In genomic region chrX:110450050-110450449, GRCh38 we compare ENCODE assay signal across 8 cellular contexts.
A peak's percentile ranks its signal among the peaks of the same experiment; 100 is the strongest.
DNase-seq lines count a peak whose midpoint lies in the region; ATAC-seq lines count a peak whose summit lies in the region.

No MANE protein-coding gene starts in this region.

- no peak overlapping the region for H4K8ac ChIP-seq in mesenchymal stem cell (ENCODE audit: low read length)

- peaks cover 8% of the 10 kb centered on the region for H3K27me3 Mint-ChIP-seq in CD4-positive, CD25-positive, alpha-beta regulatory T cell
- H3K27me3 Mint-ChIP-seq in activated CD4-positive, alpha-beta memory T cell treated with anti-CD3 and anti-CD28 coated beads for 36 hours = peaks cover 5% of the 10 kb centered on the region

- POLR2A ChIA-PET in activated CD4-positive, alpha-beta memory T cell treated with anti-CD3 and anti-CD28 coated beads for 36 hours (lab: Charles Lee) = no interaction called here

- CTCF ChIA-PET in activated CD4-positive, alpha-beta memory T cell treated with anti-CD3 and anti-CD28 coated beads for 36 hours (lab: Charles Lee) = interaction anchor here (1.1 to 5.1 kb wide), 2 partner anchors 17 to 397 kb away, joined by 3 to 32 read pairs; no protein-coding TSS in a partner anchor

- no peak overlapping the region for H2BK12ac ChIP-seq in mesenchymal stem cell (ENCODE audit: low read length in 2 of 2)

- peak in 1 of 2 donors; percentile 46 for ATAC-seq in CD4-positive, CD25-positive, alpha-beta regulatory T cell (ENCODE audit: low read depth in 2 of 2)
- ATAC-seq in HG03439 (IDR thresholded peaks at IDR 0.05; ENCODE audit: unreplicated experiment) = peak; percentile 67

- intact Hi-C loops in activated CD4-positive, alpha-beta memory T cell treated with anti-CD3 and anti-CD28 coated beads for 36 hours (cut with micrococcal nuclease) = loop anchor here (1.0 kb wide), 2 partner anchors 215 to 397 kb away; no protein-coding TSS in a partner anchor

- H2BK120ac ChIP-seq in mesenchymal stem cell (ENCODE audit: low read depth, low read length) = no peak overlapping the region

- no peak overlapping the region for H3K27ac ChIP-seq in CD4-positive, CD25-positive, alpha-beta regulatory T cell (ENCODE audit: insufficient read depth, low read length, poor library complexity, severe bottlenecking)
- H3K27ac ChIP-seq in effector memory CD4-positive, alpha-beta T cell (ENCODE audit: insufficient read depth, low read length, poor library complexity, severe bottlenecking) = no peak overlapping the region
- no peak overlapping the region for H3K27ac ChIP-seq in mesenchymal stem cell (ENCODE audit: low read length, poor library complexity, severe bottlenecking)

- no peak overlapping the region for H2BK5ac ChIP-seq in mesenchymal stem cell (ENCODE audit: low read depth, low read length, poor library complexity, severe bottlenecking)

- no peaks in the 10 kb centered on the region for H3K36me3 Mint-ChIP-seq in CD4-positive, CD25-positive, alpha-beta regulatory T cell
- H3K36me3 Mint-ChIP-seq in activated CD4-positive, alpha-beta memory T cell treated with anti-CD3 and anti-CD28 coated beads for 36 hours = no peaks in the 10 kb centered on the region

- H3K4me1 Mint-ChIP-seq in CD4-positive, CD25-positive, alpha-beta regulatory T cell = no peaks in the 10 kb centered on the region
- no peaks in the 10 kb centered on the region for H3K4me1 Mint-ChIP-seq in activated CD4-positive, alpha-beta memory T cell treated with anti-CD3 and anti-CD28 coated beads for 36 hours (ENCODE audit: low read depth)

- no peak overlapping the region for H2AK5ac ChIP-seq in mesenchymal stem cell (ENCODE audit: low read length, severe bottlenecking)

- H3K23ac ChIP-seq in mesenchymal stem cell (ENCODE audit: low read length in 2 of 2) = no peak overlapping the region

- H3K4ac ChIP-seq in mesenchymal stem cell (ENCODE audit: low read depth in 1 of 2, low read length in 2 of 2) = no peak overlapping the region

- no peaks in the 10 kb centered on the region for H3K9me3 ChIP-seq in CD4-positive, CD25-positive, alpha-beta regulatory T cell (ENCODE audit: control insufficient read depth in 2 of 2, low read length in 2 of 2)
- no peaks in the 10 kb centered on the region for H3K9me3 ChIP-seq in effector memory CD4-positive, alpha-beta T cell (ENCODE audit: control insufficient read depth, low read length)
- no peaks in the 10 kb centered on the region for H3K9me3 ChIP-seq in mesenchymal stem cell (ENCODE audit: control insufficient read depth, low read length)

- no peaks in the 10 kb centered on the region for H3K4me1 ChIP-seq in CD4-positive, CD25-positive, alpha-beta regulatory T cell (ENCODE audit: control insufficient read depth, insufficient read depth, low read length, poor library complexity, severe bottlenecking)
- H3K4me1 ChIP-seq in effector memory CD4-positive, alpha-beta T cell (ENCODE audit: control insufficient read depth, insufficient read depth, low read length, poor library complexity, severe bottlenecking) = no peaks in the 10 kb centered on the region
- H3K4me1 ChIP-seq in mesenchymal stem cell (ENCODE audit: control insufficient read depth, insufficient read depth, low read depth, low read length) = no peaks in the 10 kb centered on the region

- no peak overlapping the region for H3K4me3 ChIP-seq in CD4-positive, CD25-positive, alpha-beta regulatory T cell (ENCODE audit: low read depth, low read length)
- H3K4me3 ChIP-seq in effector memory CD4-positive, alpha-beta T cell (ENCODE audit: insufficient read depth, low read depth, low read length, poor library complexity, severe bottlenecking) = no peak overlapping the region
- no peak overlapping the region for H3K4me3 ChIP-seq in mesenchymal stem cell (ENCODE audit: insufficient read depth in 1 of 2, low read depth in 1 of 2, low read length in 2 of 2)

- no peak overlapping the region for H3K27ac Mint-ChIP-seq in CD4-positive, CD25-positive, alpha-beta regulatory T cell
- no peak overlapping the region for H3K27ac Mint-ChIP-seq in activated CD4-positive, alpha-beta memory T cell treated with anti-CD3 and anti-CD28 coated beads for 36 hours

- no peaks in the 10 kb centered on the region for H3K27me3 ChIP-seq in CD4-positive, CD25-positive, alpha-beta regulatory T cell (ENCODE audit: control insufficient read depth, insufficient read depth, low read length)
- H3K27me3 ChIP-seq in effector memory CD4-positive, alpha-beta T cell (replicated peaks; ENCODE audit: control insufficient read depth, insufficient read depth, low read length, poor library complexity, severe bottlenecking) = peaks cover 3% of the 10 kb centered on the region
- H3K27me3 ChIP-seq in mesenchymal stem cell (ENCODE audit: control insufficient read depth in 1 of 2, insufficient read depth in 1 of 2, low read length in 2 of 2) = peaks cover 15 to 73% of the 10 kb centered on the region in 2 experiments

- no peak overlapping the region for H3K18ac ChIP-seq in mesenchymal stem cell (ENCODE audit: low read depth in 1 of 2, low read length in 2 of 2)

- H2BK15ac ChIP-seq in mesenchymal stem cell (ENCODE audit: low read depth, poor library complexity, severe bottlenecking) = no peak overlapping the region

- no peak overlapping the region for H3K4me2 ChIP-seq in mesenchymal stem cell (ENCODE audit: low read length, poor library complexity, severe bottlenecking)

- no peaks in the 10 kb centered on the region for H3K79me1 ChIP-seq in mesenchymal stem cell (replicated peaks; ENCODE audit: low read length, poor library complexity, severe bottlenecking)

- no peak overlapping the region for H4K91ac ChIP-seq in mesenchymal stem cell (ENCODE audit: low read length)

- no peak overlapping the region for H3K14ac ChIP-seq in mesenchymal stem cell (ENCODE audit: low read length in 2 of 2)

- WGBS in mesenchymal stem cell = 0% methylated on average over 3 of the region's 4 CpGs

- H3K9ac ChIP-seq in mesenchymal stem cell (ENCODE audit: low read length) = no peak overlapping the region

- H2AFZ ChIP-seq in mesenchymal stem cell (ENCODE audit: low read depth, low read length) = no peak overlapping the region

- H3K4me3 Mint-ChIP-seq in CD4-positive, CD25-positive, alpha-beta regulatory T cell = no peak overlapping the region
- no peak overlapping the region for H3K4me3 Mint-ChIP-seq in activated CD4-positive, alpha-beta memory T cell treated with anti-CD3 and anti-CD28 coated beads for 36 hours

- peak; percentile 9 to 60 (median 43) for DNase-seq in CD4-positive, CD25-positive, alpha-beta regulatory T cell
- DNase-seq in GM19238 (ENCODE audit: insufficient read length, low spot score) (peak; percentile 53), NCI-H526 treated with DMSO at 0.1 percent for 48 hours (lab: John Stamatoyannopoulos, UW) (peak; percentile 48), mesenchymal stem cell (peak; percentile 62)
- peak; percentile 65 for DNase-seq in activated CD4-positive, alpha-beta memory T cell treated with anti-CD3 and anti-CD28 coated beads for 36 hours
- DNase-seq in effector memory CD4-positive, alpha-beta T cell = peak; percentile 1 to 24 (median 15)
- DNase-seq in stimulated activated CD8-positive, alpha-beta memory T cell treated with anti-CD3 and anti-CD28 coated beads, Interleukin-4, amount 100 ng/mL, for 48 hours = peak; percentile 72

- H3K9me3 Mint-ChIP-seq in CD4-positive, CD25-positive, alpha-beta regulatory T cell = no peaks in the 10 kb centered on the region
- H3K9me3 Mint-ChIP-seq in activated CD4-positive, alpha-beta memory T cell treated with anti-CD3 and anti-CD28 coated beads for 36 hours = no peaks in the 10 kb centered on the region

- no peaks in the 10 kb centered on the region for H3K36me3 ChIP-seq in CD4-positive, CD25-positive, alpha-beta regulatory T cell (ENCODE audit: control insufficient read depth, insufficient read depth, low read length)
- H3K36me3 ChIP-seq in effector memory CD4-positive, alpha-beta T cell (ENCODE audit: control insufficient read depth, insufficient read depth, low read length) = no peaks in the 10 kb centered on the region
- H3K36me3 ChIP-seq in mesenchymal stem cell (ENCODE audit: control insufficient read depth in 1 of 2, insufficient read depth in 2 of 2, low read depth in 1 of 2, low read length in 2 of 2) = no peaks in the 10 kb centered on the region

Comparison
In these comparisons a context has a peak if more than half of its experiments do, and no peak if none do; other contexts are left out.
1. DNase-seq: peak in every context shown above with its lines; median percentile 72 in stimulated activated CD8-positive, alpha-beta memory T cell treated with anti-CD3 and anti-CD28 coated beads, Interleukin-4, amount 100 ng/mL, for 48 hours; 65 in activated CD4-positive, alpha-beta memory T cell treated with anti-CD3 and anti-CD28 coated beads for 36 hours; 62 in mesenchymal stem cell; 53 in GM19238; 48 in NCI-H526 treated with DMSO at 0.1 percent for 48 hours; 43 in CD4-positive, CD25-positive, alpha-beta regulatory T cell; 15 in effector memory CD4-positive, alpha-beta T cell.